18 cellular contexts compared by ENCODE assay signal in genomic region chr10:101356132-101356531, GRCh38. TPM values are rescaled to one million over a fixed set of nuclear protein-coding genes. Genes with fewer than 3 reads are reported as not detected.
DNase-seq lines count a peak whose midpoint lies in the region; TF ChIP-seq lines count a peak whose summit lies in the region.
"Had no signal": no experiment of that assay in that cellular context is flagged by ENCODE, and none has a peak within 500 bp of the region (broad histone marks: within the 10 kb centered on the region; RNA-seq: fewer than 3 reads in every experiment).

No MANE protein-coding gene starts in this region.

- POLR2A ChIA-PET in HEK293 (lab: Yijun Ruan, JAX) = interaction anchor here (1.8 kb wide), 1 partner anchor 11 kb away, joined by 6 read pairs; no protein-coding TSS in a partner anchor

- CTCF ChIA-PET in HEK293 (lab: Yijun Ruan, JAX) = interaction anchor here (1.0 kb wide), 1 partner anchor 58 kb away, joined by 5 read pairs; no protein-coding TSS in a partner anchor

- peaks cover 15% of the 10 kb centered on the region for H3K27me3 Mint-ChIP-seq in brain
- peaks cover 3% of the 10 kb centered on the region for H3K27me3 Mint-ChIP-seq in neural progenitor cell (ENCODE audit: insufficient read depth, low read depth)

- 96 to 100% methylated on average over 4 to 5 of the region's 5 CpGs for WGBS in transverse colon (ENCODE audit: low coverage in 1 of 2), 2 donors

- H3K4me1 ChIP-seq in HEK293 (ENCODE audit: control insufficient read depth, insufficient read depth, low read length) (peaks cover 10% of the 10 kb centered on the region), neural progenitor cell (peaks cover 12% of the 10 kb centered on the region), transverse colon (peaks cover 0 to 14% (median 11%) of the 10 kb centered on the region in 4 donors)

- H3K27ac Mint-ChIP-seq in brain = peak overlapping the region in 2 of 5 experiments; percentile 45 to 56
- no peak overlapping the region for H3K27ac Mint-ChIP-seq in neural progenitor cell
- H3K27ac Mint-ChIP-seq: H9 had no signal

- DNase-seq in NCI-H82 (lab: John Stamatoyannopoulos, UW) = peak; percentile 11
- DNase-seq in NCI-H82 treated with DMSO at 0.1 percent for 48 hours (lab: John Stamatoyannopoulos, UW; ENCODE audit: unreplicated experiment) = no peak
- no peak for DNase-seq in neural progenitor cell (ENCODE audit: low spot score)
- DNase-seq in transverse colon = no peak
- no peak for DNase-seq in DMS53 (lab: John Stamatoyannopoulos, UW)
- DNase-seq in DMS153 treated with DMSO at 0.1 percent for 48 hours (lab: John Stamatoyannopoulos, UW; ENCODE audit: unreplicated experiment) = no peak
- DNase-seq: AML-193, H9, NCI-H1105, NCI-H2081, NCI-H2171 treated with DMSO at 0.1 percent for 48 hours, NCI-H446, NCI-H526 treated with DMSO at 0.1 percent for 48 hours, SJCRH30 had no signal

- TF ChIP-seq CTCF in HEK293 (tag by site-specific recombination; IDR thresholded peaks at IDR 0.05) (no peak), brain (conservative IDR thresholded peaks at IDR 0.05) (no peak), neural progenitor cell (IDR thresholded peaks at IDR 0.05) (no peak), transverse colon (IDR thresholded peaks at IDR 0.05) (no peak)

- H3K36me3 Mint-ChIP-seq in brain (peaks cover 32% of the 10 kb centered on the region), neural progenitor cell (peaks cover 7% of the 10 kb centered on the region)

- H3K36me3 ChIP-seq in HEK293 (ENCODE audit: control insufficient read depth in 2 of 2, insufficient read depth in 1 of 2, low read length in 2 of 2) (peaks cover 0 to 5% of the 10 kb centered on the region in 2 experiments; a peak in 2 of 3 replicates), neural progenitor cell (no peaks in the 10 kb centered on the region), transverse colon (no peaks in the 10 kb centered on the region)
- H3K36me3 ChIP-seq: SJCRH30 had no signal

- peaks cover 41% of the 10 kb centered on the region for H3K4me1 Mint-ChIP-seq in brain
- H3K4me1 Mint-ChIP-seq in neural progenitor cell = peaks cover 27% of the 10 kb centered on the region

- H3K4me3 Mint-ChIP-seq in brain (peak overlapping the region; percentile 59 to 99 (median 98)), neural progenitor cell (peak overlapping the region; percentile 65)

- H3K9me3 ChIP-seq in HEK293 (ENCODE audit: control insufficient read depth, insufficient read depth, low read depth, low read length) (no peaks in the 10 kb centered on the region), neural progenitor cell (ENCODE audit: low read depth) (no peaks in the 10 kb centered on the region), transverse colon (no peaks in the 10 kb centered on the region)
- H3K9me3 ChIP-seq: SJCRH30 had no signal

- H2AFZ ChIP-seq in neural progenitor cell (replicated peaks) = no peak overlapping the region

- no peaks in the 10 kb centered on the region for H3K9me3 Mint-ChIP-seq in brain
- H3K9me3 Mint-ChIP-seq in neural progenitor cell = no peaks in the 10 kb centered on the region
- H3K9me3 Mint-ChIP-seq: H9 had no signal

- in situ Hi-C loops in transverse colon (cut with MboI; ENCODE audit: low pct_ligation_motif_present in 1 of 4, low pct_unique_long_range_greater_than_20kb in 1 of 4, low sequenced_read_pairs in 3 of 4) = no loop called here

- H3K4me3 ChIP-seq in HEK293 (ENCODE audit: low read depth, low read length) = no peak overlapping the region
- no peak overlapping the region for H3K4me3 ChIP-seq in neural progenitor cell
- no peak overlapping the region for H3K4me3 ChIP-seq in transverse colon
- H3K4me3 ChIP-seq: SJCRH30 had no signal

- no peak for TF ChIP-seq EP300 in transverse colon (IDR thresholded peaks at IDR 0.05; ENCODE audit: low read depth)

- H3F3A ChIP-seq in neural progenitor cell (ENCODE audit: low read depth) = peaks cover 20% of the 10 kb centered on the region

- no peak overlapping the region for H3K4me2 ChIP-seq in neural progenitor cell

- H3K27ac ChIP-seq in HEK293 (ENCODE audit: extremely low read depth, low read depth, low read length) = no peak overlapping the region
- H3K27ac ChIP-seq in neural progenitor cell = no peak overlapping the region
- no peak overlapping the region for H3K27ac ChIP-seq in transverse colon
- H3K27ac ChIP-seq: 22Rv1, C4-2B, SJCRH30 had no signal

- intact Hi-C loops in transverse colon (cut with DNase I; ENCODE audit: low total_unique reads) = no loop called here

- no peak for TF ChIP-seq POLR2A in transverse colon (IDR thresholded peaks at IDR 0.05)

- H3K79me2 ChIP-seq in neural progenitor cell (ENCODE audit: low read depth) = peaks cover 64% of the 10 kb centered on the region

- H3K9ac ChIP-seq in neural progenitor cell = no peak overlapping the region

- peaks cover 7% of the 10 kb centered on the region for H4K20me1 ChIP-seq in neural progenitor cell (ENCODE audit: low read depth)

- H3K27me3 ChIP-seq in neural progenitor cell = no peaks in the 10 kb centered on the region
- peaks cover 1% of the 10 kb centered on the region for H3K27me3 ChIP-seq in transverse colon
- H3K27me3 ChIP-seq: SJCRH30 had no signal

TF ChIP-seq in HEK293, 187 proteins besides CTCF, POLR2A, EP300 and RAD21 (continues in another document):
- no peak for TF ChIP-seq ZNF560 (tag by site-specific recombination; IDR thresholded peaks at IDR 0.05; ENCODE audit: borderline replicate concordance)
- peak; percentile 40; the same call in 1 of the 2 replicates for TF ChIP-seq ZNF629 (tag by site-specific recombination; IDR thresholded peaks at IDR 0.05)
- 0 out of 2 replicates have a peak, but pooled peaks have one; percentile 17 for TF ChIP-seq ZNF580 (tag by site-specific recombination; IDR thresholded peaks at IDR 0.05)
- 0 out of 2 replicates have a peak, but pooled peaks have one; percentile 63 for TF ChIP-seq ZEB2 (tag by site-specific recombination; IDR thresholded peaks at IDR 0.05)
- peak; percentile 43; the same call in 1 of the 2 replicates for TF ChIP-seq IKZF3 (tag by site-specific recombination; IDR thresholded peaks at IDR 0.05)
- TF ChIP-seq BCL6B (tag by site-specific recombination; IDR thresholded peaks at IDR 0.05) = no peak
- TF ChIP-seq ZNF670 (tag by site-specific recombination; IDR thresholded peaks at IDR 0.05; ENCODE audit: low read depth) = no peak
- TF ChIP-seq ZNF513 (tag by site-specific recombination; IDR thresholded peaks at IDR 0.05) = no peak
- TF ChIP-seq OSR2 (tag by site-specific recombination; IDR thresholded peaks at IDR 0.05) = 0 out of 2 replicates have a peak, but pooled peaks have one; percentile 10
- no peak for TF ChIP-seq ZNF280D (tag by site-specific recombination; IDR thresholded peaks at IDR 0.05)
- no peak for TF ChIP-seq MYNN (tag by site-specific recombination; IDR thresholded peaks at IDR 0.05; ENCODE audit: borderline replicate concordance)

RNA-seq across cellular contexts. Expression of gene BTRC, which starts 2.2 kb away (rescaled TPM):
- 9.5 TPM for polyA plus RNA-seq in brain (ENCODE audit: insufficient read depth, low read depth, low replicate concordance)
- total RNA-seq in neural progenitor cell (ENCODE audit: low replicate concordance) (23.5 and 25.4 TPM in 2 replicates), transverse colon (100 to 1,000 TPM in 1 of 4 donors, 10 to 100 TPM in 2, 1 to 10 TPM in 1; 8.6 to 195 (median 32.0) TPM)
